Comparison of ENCODE assay signal across 1 cellular context in genomic region chr10:60677541-60678129, GRCh38.
TF ChIP-seq lines count a peak whose summit lies in the region.

No MANE protein-coding gene starts in this region.

TF ChIP-seq in GM23338, 12 proteins besides CTCF, POLR2A, EP300 and RAD21 (continued from another document):
- TF ChIP-seq ZNF462 (CRISPR knock-in tag; IDR thresholded peaks at IDR 0.05) (no peak), CREB1 (CRISPR knock-in tag; IDR thresholded peaks at IDR 0.05; ENCODE audit: low read depth) (no peak), STAT1 (IDR thresholded peaks at IDR 0.05; ENCODE audit: unreplicated experiment) (no peak), EZH2phosphoT487 (IDR thresholded peaks at IDR 0.05; ENCODE audit: unreplicated experiment) (no peak), ZNF114 (CRISPR knock-in tag; IDR thresholded peaks at IDR 0.05) (no peak), REST (IDR thresholded peaks at IDR 0.05; ENCODE audit: unreplicated experiment) (no peak)
